20 cellular contexts compared by ENCODE assay signal in the genomic region with DNA sequence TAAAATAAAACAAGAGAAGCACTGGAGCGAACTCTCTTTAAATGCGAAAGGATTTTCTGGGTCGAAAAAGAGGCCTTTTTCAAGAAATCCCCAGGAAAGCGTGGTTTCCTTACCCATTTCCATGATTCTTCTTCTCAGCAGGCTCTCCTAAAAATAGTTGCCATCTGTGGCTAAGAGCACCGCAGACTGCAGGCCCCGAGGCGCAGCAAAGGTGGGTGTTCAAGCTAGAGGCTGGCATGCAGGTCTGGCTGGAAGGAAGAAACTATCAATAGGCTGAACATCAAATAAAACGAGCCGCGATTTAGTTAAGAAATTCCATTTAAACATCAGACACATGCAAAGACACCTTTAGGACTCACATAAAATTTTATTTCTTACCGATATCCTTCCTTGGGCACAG.
"Had no signal": no experiment of that assay in that cellular context is flagged by ENCODE, and none has a peak within 500 bp of the region (broad histone marks: within the 10 kb centered on the region; RNA-seq: fewer than 3 reads in every experiment).

No MANE protein-coding gene starts in this region.

- H3K27ac Mint-ChIP-seq: activated CD4-positive, alpha-beta T cell treated with anti-CD3 and anti-CD28 coated beads, Interleukin-2, amount 10 ng/mL, durations not matched to agents 24 days and 14 days; activated CD8-positive, alpha-beta T cell treated with anti-CD3 and anti-CD28 coated beads for 36 hours; activated naive CD4-positive, alpha-beta T cell treated with anti-CD3 and anti-CD28 coated beads, Interleukin-2, amount 50 U/mL, for 24 hours; dendritic cell treated with granulocyte-macrophage colony-stimulating factor and Interleukin-4, amounts not matched to agents 40 ng/mL and 50 ng/mL, for 4 days; progenitor cell of endocrine pancreas had no signal

- H3K4me1 Mint-ChIP-seq: activated CD4-positive, alpha-beta T cell treated with anti-CD3 and anti-CD28 coated beads, Interleukin-2, amount 10 ng/mL, durations not matched to agents 24 days and 14 days; activated naive CD4-positive, alpha-beta T cell treated with anti-CD3 and anti-CD28 coated beads, Interleukin-2, amount 50 U/mL, for 24 hours had no signal

- H3K36me3 ChIP-seq: breast epithelium, esophagus muscularis mucosa, gastroesophageal sphincter, left lung, tibial nerve, uterus had no signal

- H3K4me3 ChIP-seq: breast epithelium, esophagus muscularis mucosa, gastroesophageal sphincter, left lung, tibial nerve, uterus had no signal

- H3K9me3 ChIP-seq: breast epithelium, esophagus muscularis mucosa, gastroesophageal sphincter, left lung, tibial nerve, uterus had no signal

- H3K4me1 ChIP-seq: breast epithelium, esophagus muscularis mucosa, gastroesophageal sphincter, left lung, tibial nerve, uterus had no signal

- H3K27me3 ChIP-seq: breast epithelium, esophagus muscularis mucosa, gastroesophageal sphincter, left lung, tibial nerve, uterus had no signal

- H3K27me3 Mint-ChIP-seq: activated CD4-positive, alpha-beta T cell treated with anti-CD3 and anti-CD28 coated beads, Interleukin-2, amount 10 ng/mL, durations not matched to agents 24 days and 14 days; dendritic cell treated with granulocyte-macrophage colony-stimulating factor and Interleukin-4, amounts not matched to agents 40 ng/mL and 50 ng/mL, for 4 days; progenitor cell of endocrine pancreas had no signal

- H3K9me3 Mint-ChIP-seq: activated CD4-positive, alpha-beta T cell treated with anti-CD3 and anti-CD28 coated beads, Interleukin-2, amount 10 ng/mL, durations not matched to agents 24 days and 14 days; activated CD8-positive, alpha-beta T cell treated with anti-CD3 and anti-CD28 coated beads for 36 hours; activated naive CD4-positive, alpha-beta T cell treated with anti-CD3 and anti-CD28 coated beads, Interleukin-2, amount 50 U/mL, for 24 hours; dendritic cell treated with granulocyte-macrophage colony-stimulating factor and Interleukin-4, amounts not matched to agents 40 ng/mL and 50 ng/mL, for 4 days had no signal

- H3K4me3 Mint-ChIP-seq: activated CD4-positive, alpha-beta T cell treated with anti-CD3 and anti-CD28 coated beads, Interleukin-2, amount 10 ng/mL, durations not matched to agents 24 days and 14 days; activated CD8-positive, alpha-beta T cell treated with anti-CD3 and anti-CD28 coated beads for 36 hours; activated naive CD4-positive, alpha-beta T cell treated with anti-CD3 and anti-CD28 coated beads, Interleukin-2, amount 50 U/mL, for 24 hours; dendritic cell treated with granulocyte-macrophage colony-stimulating factor and Interleukin-4, amounts not matched to agents 40 ng/mL and 50 ng/mL, for 4 days had no signal

- H3K27ac ChIP-seq: breast epithelium, esophagus muscularis mucosa, gastroesophageal sphincter, left lung, tibial nerve, uterus had no signal

- ATAC-seq: activated CD8-positive, alpha-beta T cell treated with anti-CD3 and anti-CD28 coated beads for 36 hours; gastroesophageal sphincter; left lung; right cardiac atrium; stimulated activated naive CD8-positive, alpha-beta T cell treated with anti-CD3 and anti-CD28 coated beads, Interleukin-15, Interleukin-2, amounts not matched to agents 100 U/mL and 50 U/mL, for 24 hours had no signal

- DNase-seq: activated CD4-positive, alpha-beta T cell treated with anti-CD3 and anti-CD28 coated beads, Interleukin-2, amount 10 ng/mL, durations not matched to agents 24 days and 14 days; activated CD8-positive, alpha-beta T cell treated with anti-CD3 and anti-CD28 coated beads for 36 hours; activated gamma-delta T cell; activated T-cell treated with anti-CD3 and anti-CD28 coated beads, Interleukin-2, amount 50 U/mL, for 48 hours; effector CD8-positive, alpha-beta T cell; kidney; left lung; mammary epithelial cell; right cardiac atrium; stimulated activated naive CD8-positive, alpha-beta T cell treated with anti-CD3 and anti-CD28 coated beads, Interleukin-15, Interleukin-2, amounts not matched to agents 100 U/mL and 50 U/mL, for 24 hours; substantia nigra; T1000; uterus had no signal

- H3K36me3 Mint-ChIP-seq: activated naive CD4-positive, alpha-beta T cell treated with anti-CD3 and anti-CD28 coated beads, Interleukin-2, amount 50 U/mL, for 24 hours had no signal
